Comparison of ENCODE assay signal across 24 cellular contexts in genomic region chrX:71107245-71107644, GRCh38. TPM values are rescaled to one million over a fixed set of nuclear protein-coding genes. Genes with fewer than 3 reads are reported as not detected.
A peak's percentile ranks its signal among the peaks of the same experiment; 100 is the strongest.
DNase-seq lines count a peak whose midpoint lies in the region; ATAC-seq and TF ChIP-seq lines count a peak whose summit lies in the region.
"Had no signal": no experiment of that assay in that cellular context is flagged by ENCODE, and none has a peak within 500 bp of the region (broad histone marks: within the 10 kb centered on the region; RNA-seq: fewer than 3 reads in every experiment).

No MANE protein-coding gene starts in this region.

- H3K9me3 ChIP-seq in KOPT-K1 (ENCODE audit: insufficient read depth, low read length, poor library complexity, severe bottlenecking), result no peaks in the 10 kb centered on the region
- H3K9me3 ChIP-seq: left lung, stomach had no signal

- H3K27ac Mint-ChIP-seq in activated T-cell treated with anti-CD3 and anti-CD28 coated beads, Interleukin-2, amount 50 U/mL, for 24 hours, result peak overlapping the region; percentile 97
- H3K27ac Mint-ChIP-seq in activated naive CD8-positive, alpha-beta T cell treated with anti-CD3 and anti-CD28 coated beads for 36 hours, result peak overlapping the region; percentile 96
- peak overlapping the region; percentile 63 for H3K27ac Mint-ChIP-seq in nephron progenitor cell

- peak overlapping the region; percentile 94 for H3K4me3 Mint-ChIP-seq in activated T-cell treated with anti-CD3 and anti-CD28 coated beads, Interleukin-2, amount 50 U/mL, for 24 hours
- H3K4me3 Mint-ChIP-seq in activated naive CD8-positive, alpha-beta T cell treated with anti-CD3 and anti-CD28 coated beads for 36 hours, result peak overlapping the region; percentile 99
- H3K4me3 Mint-ChIP-seq in nephron progenitor cell, result peak overlapping the region; percentile 55

- H3K27ac ChIP-seq in KOPT-K1 (ENCODE audit: low read depth, low read length, poor library complexity, severe bottlenecking), result peak overlapping the region; percentile 99
- H3K27ac ChIP-seq: left lung, parathyroid adenoma, stomach, WERI-Rb-1 had no signal

- DNase-seq in activated T-cell treated with anti-CD3 and anti-CD28 coated beads, Interleukin-2, amount 50 U/mL, for 24 hours, result no peak
- DNase-seq in activated T-cell treated with anti-CD3 and anti-CD28 coated beads for 4 hours (no peak), nephron progenitor cell (no peak), activated gamma-delta T cell (lab: John Stamatoyannopoulos, UW) (no peak)
- no peak for DNase-seq in activated naive CD8-positive, alpha-beta T cell treated with anti-CD3 and anti-CD28 coated beads for 36 hours
- DNase-seq: activated CD8-positive, alpha-beta memory T cell treated with anti-CD3 and anti-CD28 coated beads, Interleukin-2, amount 50 U/mL, for 4 hours; amniotic stem cell; caudate nucleus; left lung; MM.1S; NCI-H187 treated with DMSO at 0.1 percent for 48 hours; NCI-H345; stomach; SW 1271; WERI-Rb-1 had no signal

- peaks cover 70% of the 10 kb centered on the region for H3K4me1 Mint-ChIP-seq in activated T-cell treated with anti-CD3 and anti-CD28 coated beads, Interleukin-2, amount 50 U/mL, for 24 hours (ENCODE audit: low read depth)
- peaks cover 50% of the 10 kb centered on the region for H3K4me1 Mint-ChIP-seq in activated naive CD8-positive, alpha-beta T cell treated with anti-CD3 and anti-CD28 coated beads for 36 hours
- peaks cover 85% of the 10 kb centered on the region for H3K4me1 Mint-ChIP-seq in nephron progenitor cell

- H3K36me3 Mint-ChIP-seq in activated T-cell treated with anti-CD3 and anti-CD28 coated beads, Interleukin-2, amount 50 U/mL, for 24 hours (ENCODE audit: low read depth), result peaks cover 71% of the 10 kb centered on the region
- peaks cover 72% of the 10 kb centered on the region for H3K36me3 Mint-ChIP-seq in activated naive CD8-positive, alpha-beta T cell treated with anti-CD3 and anti-CD28 coated beads for 36 hours
- no peaks in the 10 kb centered on the region for H3K36me3 Mint-ChIP-seq in nephron progenitor cell (ENCODE audit: low read depth)

- H3K9me3 Mint-ChIP-seq in activated T-cell treated with anti-CD3 and anti-CD28 coated beads, Interleukin-2, amount 50 U/mL, for 24 hours, result no peaks in the 10 kb centered on the region
- H3K9me3 Mint-ChIP-seq in activated naive CD8-positive, alpha-beta T cell treated with anti-CD3 and anti-CD28 coated beads for 36 hours, result no peaks in the 10 kb centered on the region
- peaks cover 76% of the 10 kb centered on the region for H3K9me3 Mint-ChIP-seq in nephron progenitor cell

- peaks cover 11% of the 10 kb centered on the region for H3K27me3 Mint-ChIP-seq in activated T-cell treated with anti-CD3 and anti-CD28 coated beads, Interleukin-2, amount 50 U/mL, for 24 hours
- H3K27me3 Mint-ChIP-seq in activated naive CD8-positive, alpha-beta T cell treated with anti-CD3 and anti-CD28 coated beads for 36 hours, result no peaks in the 10 kb centered on the region
- H3K27me3 Mint-ChIP-seq in nephron progenitor cell (ENCODE audit: low read depth, poor library complexity), result no peaks in the 10 kb centered on the region

- TF ChIP-seq CTCF in nephron progenitor cell (IDR thresholded peaks at IDR 0.05), result no peak

- ATAC-seq in esophagus mucosa, result no peak
- no peak for ATAC-seq in GM21528 (IDR thresholded peaks at IDR 0.05; ENCODE audit: low FRiP score, unreplicated experiment)
- ATAC-seq: HepG2, left lung, sciatic nerve had no signal

- H3K36me3 ChIP-seq in KOPT-K1 (ENCODE audit: insufficient read depth, low read length), result peaks cover 43% of the 10 kb centered on the region
- H3K36me3 ChIP-seq: left lung, stomach, WERI-Rb-1 had no signal

RNA-seq across cellular contexts. Expression of gene CXorf65, which starts 0.7 kb away (rescaled TPM):
- 10 to 100 TPM in 1 of 2 experiments, 1 to 10 TPM in 1; 6.7 to 10.4 TPM for total RNA-seq in activated naive CD8-positive, alpha-beta T cell treated with anti-CD3 and anti-CD28 coated beads for 36 hours
- total RNA-seq in esophagus mucosa, result not detected
- total RNA-seq: Daoy, H1, HepG2, sciatic nerve, stomach, urinary bladder had no signal

RNA-seq across cellular contexts. Expression of gene IL2RG, which starts 4.1 kb away (rescaled TPM):
- total RNA-seq in activated naive CD8-positive, alpha-beta T cell treated with anti-CD3 and anti-CD28 coated beads for 36 hours, result 100 to 1,000 TPM; 231 to 241 TPM
- total RNA-seq in esophagus mucosa, result 1.9 TPM
- total RNA-seq: Daoy, H1, HepG2 had no signal

RNA-seq across cellular contexts. Expression of gene MED12, which starts 11.2 kb away (rescaled TPM):
- 10 to 100 TPM; 43.4 to 46.4 TPM for total RNA-seq in activated naive CD8-positive, alpha-beta T cell treated with anti-CD3 and anti-CD28 coated beads for 36 hours
- 23.3 TPM for total RNA-seq in esophagus mucosa

RNA-seq across cellular contexts. Expression of gene FOXO4, which starts 11.6 kb away (rescaled TPM):
- total RNA-seq in activated naive CD8-positive, alpha-beta T cell treated with anti-CD3 and anti-CD28 coated beads for 36 hours, result 1 to 10 TPM; 6.0 to 7.8 TPM
- total RNA-seq in esophagus mucosa, result 6.4 TPM

RNA-seq across cellular contexts. Expression of gene NLGN3, which starts 37.4 kb away (rescaled TPM):
- total RNA-seq in activated naive CD8-positive, alpha-beta T cell treated with anti-CD3 and anti-CD28 coated beads for 36 hours, result under 1 TPM; 0.41 to 0.58 TPM
- 0.08 TPM for total RNA-seq in esophagus mucosa
- total RNA-seq: Daoy had no signal

Comparison
In these comparisons a context has a peak if more than half of its experiments do, and no peak if none do; other contexts are left out.
1. RNA of gene IL2RG, which starts 4.1 kb away (total RNA-seq): 231 to 241 TPM in activated naive CD8-positive, alpha-beta T cell treated with anti-CD3 and anti-CD28 coated beads for 36 hours; 1.9 TPM in esophagus mucosa (single experiment); every median in the first group is over 10 times any median in the second.
2. Peak in every context shown above with its lines, with median percentiles within 50 percentile points of each other: H3K27ac Mint-ChIP-seq and H3K4me3 Mint-ChIP-seq.